In genomic region chr3:11173828-11174465, GRCh38 we compare ENCODE assay signal across 18 cellular contexts. TPM values are rescaled to one million over a fixed set of nuclear protein-coding genes. Genes with fewer than 3 reads are reported as not detected.
"Had no signal": no experiment of that assay in that cellular context is flagged by ENCODE, and none has a peak within 500 bp of the region (broad histone marks: within the 10 kb centered on the region; RNA-seq: fewer than 3 reads in every experiment).

No MANE protein-coding gene starts in this region.

- ATAC-seq: heart right ventricle; left lobe of liver; mucosa of descending colon; natural killer cell treated with Interleukin-12 subunit alpha and Interleukin-12 subunit beta and Interleukin-15 and Interleukin-18, amount 100 ng/mL, for 72 hours; pancreas; right cardiac atrium had no signal

- H3K9me3 ChIP-seq: heart right ventricle, mucosa of descending colon, pancreas, thyroid gland, upper lobe of left lung, uterus had no signal

- H3K27ac ChIP-seq: heart right ventricle, neural progenitor cell, pancreas, thyroid gland, upper lobe of left lung, uterus had no signal

- H3K9me3 Mint-ChIP-seq: natural killer cell treated with Interleukin-12 subunit alpha and Interleukin-12 subunit beta and Interleukin-15 and Interleukin-18, amount 100 ng/mL, for 72 hours; neural progenitor cell had no signal

- H3K4me3 ChIP-seq: heart right ventricle, mucosa of descending colon, neural progenitor cell, pancreas, thyroid gland, upper lobe of left lung, uterus had no signal

- H3K36me3 ChIP-seq: heart right ventricle, neural progenitor cell, pancreas, thyroid gland, upper lobe of left lung, uterus had no signal

- H3K36me3 Mint-ChIP-seq: natural killer cell treated with Interleukin-12 subunit alpha and Interleukin-12 subunit beta and Interleukin-15 and Interleukin-18, amount 100 ng/mL, for 72 hours; neural progenitor cell had no signal

- H3K27ac Mint-ChIP-seq: natural killer cell treated with Interleukin-12 subunit alpha and Interleukin-12 subunit beta and Interleukin-15 and Interleukin-18, amount 100 ng/mL, for 72 hours; neural progenitor cell; progenitor cell of endocrine pancreas had no signal

- H3K4me1 ChIP-seq: neural progenitor cell, pancreas, uterus had no signal

- H3K4me3 Mint-ChIP-seq: natural killer cell treated with Interleukin-12 subunit alpha and Interleukin-12 subunit beta and Interleukin-15 and Interleukin-18, amount 100 ng/mL, for 72 hours; neural progenitor cell had no signal

- DNase-seq: dermis blood vessel endothelial cell; heart right ventricle; hypothalamus; mammary epithelial cell; mucosa of descending colon; nucleus accumbens; pancreas; right cardiac atrium; small intestine; stimulated activated CD4-positive, alpha-beta T cell treated with anti-CD3 and anti-CD28 coated beads, Interleukin-2, amount 100 ng/mL, for 48 hours; stimulated activated naive CD4-positive, alpha-beta T cell treated with Interleukin-2 at 50 U/mL for 16 hours; thyroid gland; upper lobe of left lung; uterus had no signal

RNA-seq across cellular contexts. Expression of gene HRH1, which starts 19.7 kb away (rescaled TPM):
- total RNA-seq: progenitor cell of endocrine pancreas had no signal
